18 cellular contexts compared by ENCODE assay signal in the genomic region with DNA sequence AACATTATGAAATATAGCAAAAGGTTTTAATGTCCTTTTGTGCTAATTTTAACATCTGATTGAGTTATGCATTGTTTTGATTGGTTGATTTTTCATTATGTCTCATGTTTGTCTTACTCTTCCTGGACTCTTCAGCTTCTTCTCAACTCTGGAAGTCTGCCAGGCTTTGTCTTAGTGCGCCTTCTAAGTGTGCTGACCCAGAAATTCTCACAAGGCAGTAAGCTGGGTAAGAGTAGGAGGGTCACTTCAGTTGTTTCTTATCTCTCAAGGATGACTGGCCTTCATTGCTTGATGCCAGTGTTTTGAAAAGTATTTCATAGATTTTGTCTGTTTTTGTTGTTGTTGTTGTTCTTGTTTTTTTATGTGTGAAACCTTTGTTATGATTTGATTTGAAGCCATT. TPM values are rescaled to one million over a fixed set of nuclear protein-coding genes. Genes with fewer than 3 reads are reported as not detected.
DNase-seq lines count a peak whose midpoint lies in the region; ATAC-seq, FAIRE-seq and TF ChIP-seq lines count a peak whose summit lies in the region.
"Had no signal": no experiment of that assay in that cellular context is flagged by ENCODE, and none has a peak within 500 bp of the region (broad histone marks: within the 10 kb centered on the region; RNA-seq: fewer than 3 reads in every experiment).

No MANE protein-coding gene starts in this region.

- ATAC-seq in GM18909 (IDR thresholded peaks at IDR 0.05; ENCODE audit: poor library complexity, unreplicated experiment) (no peak), HG02973 (IDR thresholded peaks at IDR 0.05; ENCODE audit: unreplicated experiment) (no peak)
- ATAC-seq: Panc1, sciatic nerve, WTC11 had no signal

- no peak for TF ChIP-seq POLR2A in NB4 (IDR thresholded peaks at IDR 0.05; ENCODE audit: extremely low read depth, insufficient read length)

- H3K4me3 Mint-ChIP-seq in mesothelial cell of epicardium = no peak overlapping the region
- H3K4me3 Mint-ChIP-seq: activated naive CD4-positive, alpha-beta T cell treated with anti-CD3 and anti-CD28 coated beads, Interleukin-2, amount 10 ng/mL, durations not matched to agents 7 days and 5 days; type B pancreatic cell; WTC11 had no signal

- H3K27me3 Mint-ChIP-seq in mesothelial cell of epicardium (ENCODE audit: low read depth) = no peaks in the 10 kb centered on the region
- H3K27me3 Mint-ChIP-seq: activated naive CD4-positive, alpha-beta T cell treated with anti-CD3 and anti-CD28 coated beads, Interleukin-2, amount 10 ng/mL, durations not matched to agents 7 days and 5 days; type B pancreatic cell had no signal

- no peak for DNase-seq in GM18507 (ENCODE audit: extremely low spot score, insufficient read length, low read depth)
- DNase-seq in NB4 (ENCODE audit: low read depth) = peak; percentile 25
- DNase-seq in choroid plexus epithelial cell (ENCODE audit: low read depth) = peak; percentile 71
- no peak for DNase-seq in mesothelial cell of epicardium (ENCODE audit: low spot score in 2 of 2, unreplicated experiment in 2 of 2)
- no peak for DNase-seq in NCI-H1105 (lab: John Stamatoyannopoulos, UW)
- DNase-seq in GM10248 (ENCODE audit: extremely low spot score) = no peak
- DNase-seq: activated CD8-positive, alpha-beta memory T cell treated with anti-CD3 and anti-CD28 coated beads, Interleukin-2, amount 50 U/mL, for 4 hours; activated naive CD4-positive, alpha-beta T cell treated with anti-CD3 and anti-CD28 coated beads, Interleukin-2, amount 10 ng/mL, durations not matched to agents 7 days and 5 days; cerebellar nuclear complex; NCI-H1092 treated with DMSO at 0.1 percent for 48 hours; NCI-H510A treated with DMSO at 0.1 percent for 48 hours; stimulated activated CD4-positive, alpha-beta T cell treated with anti-CD3 and anti-CD28 coated beads, Interleukin-4, amount 100 ng/mL, for 24 hours had no signal

- H3K36me3 Mint-ChIP-seq in mesothelial cell of epicardium = peaks cover 20% of the 10 kb centered on the region

- H3K27ac Mint-ChIP-seq in mesothelial cell of epicardium = peak overlapping the region; percentile 54
- H3K27ac Mint-ChIP-seq: activated naive CD4-positive, alpha-beta T cell treated with anti-CD3 and anti-CD28 coated beads, Interleukin-2, amount 10 ng/mL, durations not matched to agents 7 days and 5 days; type B pancreatic cell had no signal

- peaks cover 12% of the 10 kb centered on the region for H3K9me3 Mint-ChIP-seq in mesothelial cell of epicardium

- H3K4me1 Mint-ChIP-seq in mesothelial cell of epicardium = peaks cover 7% of the 10 kb centered on the region
- H3K4me1 Mint-ChIP-seq: activated naive CD4-positive, alpha-beta T cell treated with anti-CD3 and anti-CD28 coated beads, Interleukin-2, amount 10 ng/mL, durations not matched to agents 7 days and 5 days had no signal

- CTCF ChIA-PET in GM10248 (lab: Yijun Ruan, JAX) = interaction anchor here (1.1 kb wide), 1 partner anchor 12 kb away, joined by 5 read pairs; no protein-coding TSS in a partner anchor

- POLR2A ChIA-PET in GM10248 (lab: Yijun Ruan, JAX) = interaction anchor here (0.5 kb wide), 1 partner anchor 742 kb away, joined by 3 read pairs; no protein-coding TSS in a partner anchor

- TF ChIP-seq CTCF in NB4 (IDR thresholded peaks at IDR 0.05; ENCODE audit: low read depth, low read length) (no peak), choroid plexus epithelial cell (conservative IDR thresholded peaks at IDR 0.05; ENCODE audit: low read depth, low read length) (no peak), mesothelial cell of epicardium (IDR thresholded peaks at IDR 0.05; ENCODE audit: unreplicated experiment) (no peak), GM10248 (IDR thresholded peaks at IDR 0.05; ENCODE audit: control extremely low read depth, extremely low read depth, low read depth, missing control alignments) (no peak)

- no peak overlapping the region for H3K4me3 ChIP-seq in NB4 (ENCODE audit: low read depth, low read length)
- no peak overlapping the region for H3K4me3 ChIP-seq in choroid plexus epithelial cell (ENCODE audit: low read depth, low read length)

- peak; percentile 38 for FAIRE-seq in GM18507 (lab: Jason Lieb, UNC)

RNA-seq across cellular contexts. Expression of a gene that starts 59.2 kb away (rescaled TPM):
- 36.4 to 39.2 TPM (median 37.5 TPM) in 3 replicates for total RNA-seq in mesothelial cell of epicardium

Comparison
In these comparisons a context has a peak if more than half of its experiments do, and no peak if none do; other contexts are left out.
1. DNase-seq: peak in NB4 (single experiment) and choroid plexus epithelial cell (single experiment); none in GM18507 (single experiment), mesothelial cell of epicardium (0 of 2), NCI-H1105 (single experiment) and GM10248 (single experiment).